Comparison of ENCODE assay signal across 8 cellular contexts in the genomic region with DNA sequence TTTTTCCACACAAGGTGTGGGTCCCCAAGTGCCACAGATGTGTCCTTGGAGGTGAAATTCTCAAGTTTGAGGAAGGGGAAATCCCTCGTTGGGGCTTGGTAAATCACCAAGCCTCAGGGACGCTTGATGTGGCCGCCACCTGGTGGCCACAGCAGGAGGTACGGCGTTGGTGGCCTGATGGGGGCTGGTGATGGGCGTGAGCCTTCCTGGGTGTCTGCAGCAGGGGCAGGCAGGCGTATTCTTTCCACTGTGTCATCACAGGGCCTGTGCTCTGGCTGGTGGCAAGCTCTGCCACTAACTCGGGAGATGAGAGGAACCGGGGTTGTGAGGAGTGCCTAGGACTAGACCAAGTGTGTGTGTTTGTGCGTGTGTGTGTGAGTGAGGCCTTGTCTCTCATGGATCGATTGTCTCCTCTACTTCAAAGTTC. TPM values are rescaled to one million over a fixed set of nuclear protein-coding genes. Genes with fewer than 3 reads are reported as not detected.
A peak's percentile ranks its signal among the peaks of the same experiment; 100 is the strongest.
DNase-seq lines count a peak whose midpoint lies in the region; ATAC-seq, FAIRE-seq and TF ChIP-seq lines count a peak whose summit lies in the region.

No MANE protein-coding gene starts in this region.

- H3K27me3 Mint-ChIP-seq in CD4-positive, alpha-beta T cell = no peaks in the 10 kb centered on the region
- no peaks in the 10 kb centered on the region for H3K27me3 Mint-ChIP-seq in nephron (ENCODE audit: low read depth)

- H3K9me2 ChIP-seq in OCI-LY1 (ENCODE audit: low read depth, low read length) = no peaks in the 10 kb centered on the region

- H3K79me2 ChIP-seq in OCI-LY1 (ENCODE audit: insufficient read depth, low read length) = no peaks in the 10 kb centered on the region

- DNase-seq in CD4-positive, alpha-beta T cell = peak; percentile 60 to 79 (median 68)
- peak; percentile 80 for DNase-seq in GM19239 (ENCODE audit: insufficient read length, low spot score)
- peak; percentile 79 for DNase-seq in activated T-cell treated with anti-CD3 and anti-CD28 coated beads for 24 hours (ENCODE audit: low read depth)
- DNase-seq in esophagus muscularis mucosa (ENCODE audit: extremely low spot score) = no peak
- DNase-seq in stimulated activated naive CD8-positive, alpha-beta T cell treated with anti-CD3 and anti-CD28 coated beads, Interleukin-15, Interleukin-2, amounts not matched to agents 100 U/mL and 50 U/mL, for 24 hours = peak; percentile 84

- 19% methylated on average over 11 of the region's 11 CpGs for WGBS in esophagus muscularis mucosa

- no peak overlapping the region for H3K27ac Mint-ChIP-seq in CD4-positive, alpha-beta T cell
- H3K27ac Mint-ChIP-seq in nephron = peak overlapping the region in 2 of 3 experiments; percentile 3 to 15

- H3K27ac ChIP-seq in CD4-positive, alpha-beta T cell (ENCODE audit: low read depth, low read length) = no peak overlapping the region
- H3K27ac ChIP-seq in OCI-LY1 (ENCODE audit: low read depth, low read length, poor library complexity, severe bottlenecking) (no peak overlapping the region), esophagus muscularis mucosa (replicated peaks in 1 of 4) (no peak overlapping the region)

- no peaks in the 10 kb centered on the region for H3K27me3 ChIP-seq in CD4-positive, alpha-beta T cell (ENCODE audit: control insufficient read depth, insufficient read depth, low read length)
- H3K27me3 ChIP-seq in OCI-LY1 (ENCODE audit: insufficient read depth, low read length) (0 out of 2 replicates have a peak, but pooled peaks cover 4% of the 10 kb centered on the region), esophagus muscularis mucosa (no peaks in the 10 kb centered on the region)

- H3K4me1 ChIP-seq in OCI-LY1 (ENCODE audit: insufficient read depth, low read length, severe bottlenecking) (peaks cover 4% of the 10 kb centered on the region), esophagus muscularis mucosa (peaks cover 29 to 59% (median 42%) of the 10 kb centered on the region in 4 donors)

- H3K4me1 Mint-ChIP-seq in CD4-positive, alpha-beta T cell (ENCODE audit: low read depth) = peaks cover 7% of the 10 kb centered on the region
- H3K4me1 Mint-ChIP-seq in nephron = peaks cover 38% of the 10 kb centered on the region

- no peaks in the 10 kb centered on the region for H3K9me3 Mint-ChIP-seq in CD4-positive, alpha-beta T cell
- no peaks in the 10 kb centered on the region for H3K9me3 Mint-ChIP-seq in nephron

- H3K4me3 ChIP-seq in OCI-LY1 (ENCODE audit: low read depth, low read length, poor library complexity, severe bottlenecking) (no peak overlapping the region), esophagus muscularis mucosa (no peak overlapping the region)

- FAIRE-seq in GM19239 (lab: Jason Lieb, UNC) = peak; percentile 89

- no peaks in the 10 kb centered on the region for H3K9me3 ChIP-seq in CD4-positive, alpha-beta T cell (ENCODE audit: control insufficient read depth, low read length)
- H3K9me3 ChIP-seq in OCI-LY1 (ENCODE audit: low read length) = no peaks in the 10 kb centered on the region
- no peaks in the 10 kb centered on the region for H3K9me3 ChIP-seq in esophagus muscularis mucosa

- intact Hi-C loops in CD4-positive, alpha-beta T cell (cut with DNase I, micrococcal nuclease) = loop anchor here (1.0 to 5.0 kb wide), 8 partner anchors 41 to 346 kb away; partner anchors contain the start of genes KCTD6 (in 1 of the 2) and PDHB (in 1 of the 2)
- intact Hi-C loops in esophagus muscularis mucosa (cut with DNase I) = loop anchor here (5.0 to 10.0 kb wide), 3 partner anchors 41 to 348 kb away; partner anchors contain the start of gene KCTD6

- H3K36me3 ChIP-seq in OCI-LY1 (ENCODE audit: insufficient read depth, low read length) (no peaks in the 10 kb centered on the region), esophagus muscularis mucosa (peaks cover 8 to 71% (median 51%) of the 10 kb centered on the region in 4 donors)

- no peaks in the 10 kb centered on the region for H3K36me3 Mint-ChIP-seq in CD4-positive, alpha-beta T cell (ENCODE audit: low read depth)
- peaks cover 18% of the 10 kb centered on the region for H3K36me3 Mint-ChIP-seq in nephron (ENCODE audit: low read depth)

- TF ChIP-seq POLR2A in esophagus muscularis mucosa (IDR thresholded peaks at IDR 0.05; ENCODE audit: low read depth) = no peak

- POLR2A ChIA-PET in CD4-positive, alpha-beta T cell (lab: Charles Lee) = no interaction called here

- H2AFZ ChIP-seq in OCI-LY1 (ENCODE audit: low read length) = no peak overlapping the region

- no peak overlapping the region for H3K4me3 Mint-ChIP-seq in CD4-positive, alpha-beta T cell
- H3K4me3 Mint-ChIP-seq in nephron = no peak overlapping the region

- TF ChIP-seq CTCF in CD4-positive, alpha-beta T cell (IDR thresholded peaks at IDR 0.05) = peak; percentile 78
- TF ChIP-seq CTCF in OCI-LY1 (IDR thresholded peaks at IDR 0.05; ENCODE audit: low read length) (peak; percentile 97), esophagus muscularis mucosa (IDR thresholded peaks at IDR 0.05) (peak; percentile 85 to 97 (median 88)), nephron (IDR thresholded peaks at IDR 0.05; ENCODE audit: unreplicated experiment in 3 of 3) (peak; percentile 83 to 92 (median 90))

- no peak overlapping the region; the same call in 1 of the 2 replicates for H3K9ac ChIP-seq in OCI-LY1 (ENCODE audit: low read length)

- CTCF ChIA-PET in CD4-positive, alpha-beta T cell (lab: Charles Lee) = interaction anchor here (2.1 kb wide), 1 partner anchor 41 kb away, joined by 7 read pairs; the partner anchor contains the start of gene KCTD6

- no peak for TF ChIP-seq EP300 in esophagus muscularis mucosa (IDR thresholded peaks at IDR 0.05)

- peak; percentile 99 for ATAC-seq in CD4-positive, alpha-beta T cell (ENCODE audit: poor library complexity)
- ATAC-seq in HG03196 (IDR thresholded peaks at IDR 0.05; ENCODE audit: unreplicated experiment) = peak; percentile 82
- ATAC-seq in stimulated activated naive CD8-positive, alpha-beta T cell treated with anti-CD3 and anti-CD28 coated beads, Interleukin-15, Interleukin-2, amounts not matched to agents 100 U/mL and 50 U/mL, for 24 hours = peak; percentile 99

- H4K20me1 ChIP-seq in OCI-LY1 (ENCODE audit: insufficient read depth, low read length) = no peaks in the 10 kb centered on the region

- no peaks in the 10 kb centered on the region for H3F3A ChIP-seq in OCI-LY1 (ENCODE audit: insufficient read depth, low read length)

- no peak overlapping the region for H3K4me2 ChIP-seq in OCI-LY1 (ENCODE audit: low read length)

RNA-seq across cellular contexts. Expression of gene ACOX2, which starts 4.2 kb away (rescaled TPM):
- total RNA-seq in CD4-positive, alpha-beta T cell = not detected
- total RNA-seq in esophagus muscularis mucosa = 10 to 100 TPM; 18.3 to 28.9 (median 20.2) TPM

RNA-seq across cellular contexts. Expression of gene KCTD6, which starts 40.9 kb away (rescaled TPM):
- total RNA-seq in CD4-positive, alpha-beta T cell = 1 to 10 TPM; 3.8 to 5.0 TPM
- total RNA-seq in esophagus muscularis mucosa = 10 to 100 TPM; 13.6 to 16.8 (median 15.1) TPM

RNA-seq across cellular contexts. Expression of gene FAM107A, which starts 44.4 kb away (rescaled TPM):
- not detected for total RNA-seq in CD4-positive, alpha-beta T cell
- total RNA-seq in esophagus muscularis mucosa = 100 to 1,000 TPM in 2 of 4 donors, 10 to 100 TPM in 2; 35.7 to 107 (median 92.7) TPM

Comparison
In these comparisons a context has a peak if more than half of its experiments do, and no peak if none do; other contexts are left out.
1. RNA of gene ACOX2, which starts 4.2 kb away (total RNA-seq): 18.3 to 28.9 TPM in esophagus muscularis mucosa; not detected in CD4-positive, alpha-beta T cell; every median in the first group is over 10 times any median in the second.
2. RNA of gene FAM107A, which starts 44.4 kb away (total RNA-seq): 35.7 to 107 TPM in esophagus muscularis mucosa; not detected in CD4-positive, alpha-beta T cell; every median in the first group is over 10 times any median in the second.
3. Peak in every context shown above with its lines, with median percentiles within 50 percentile points of each other: ATAC-seq and CTCF ChIP-seq.